ENCODE assay signal across 21 cellular contexts in genomic region chr5:168192120-168192519, GRCh38.
A peak's percentile ranks its signal among the peaks of the same experiment; 100 is the strongest.
DNase-seq lines count a peak whose midpoint lies in the region; ATAC-seq, FAIRE-seq and TF ChIP-seq lines count a peak whose summit lies in the region.
"Had no signal": no experiment of that assay in that cellular context is flagged by ENCODE, and none has a peak within 500 bp of the region (broad histone marks: within the 10 kb centered on the region; RNA-seq: fewer than 3 reads in every experiment).

No MANE protein-coding gene starts in this region.

- peaks cover 56% of the 10 kb centered on the region for H3K4me1 ChIP-seq in left ventricle myocardium inferior
- H3K4me1 ChIP-seq in MM.1S (ENCODE audit: low read length), result peaks cover 3% of the 10 kb centered on the region; the same call in 1 of the 2 replicates
- H3K4me1 ChIP-seq: Caco-2 had no signal

- H3K27me3 ChIP-seq in left ventricle myocardium inferior (ENCODE audit: low read depth), result no peaks in the 10 kb centered on the region
- H3K27me3 ChIP-seq in MM.1S (replicated peaks; ENCODE audit: insufficient read depth, low read length), result no peaks in the 10 kb centered on the region
- H3K27me3 ChIP-seq: BE2C had no signal

- no peak overlapping the region for H3K4me3 ChIP-seq in left ventricle myocardium inferior
- no peak overlapping the region for H3K4me3 ChIP-seq in MM.1S (ENCODE audit: low read length)
- H3K4me3 ChIP-seq: GM23338, K562 had no signal

- peaks cover 4% of the 10 kb centered on the region for H3K9me3 Mint-ChIP-seq in nephron progenitor cell
- H3K9me3 Mint-ChIP-seq: CD4-positive, CD25-positive, alpha-beta regulatory T cell; GM23338 had no signal

- H3K36me3 ChIP-seq in left ventricle myocardium inferior (peaks cover 5% of the 10 kb centered on the region), MM.1S (replicated peaks; ENCODE audit: insufficient read depth, low read length) (no peaks in the 10 kb centered on the region)
- H3K36me3 ChIP-seq: BE2C had no signal

- no peak overlapping the region for H2AFZ ChIP-seq in MM.1S (ENCODE audit: low read length)
- H2AFZ ChIP-seq: GM23338 had no signal

- H3K9me3 ChIP-seq in left ventricle myocardium inferior (replicated peaks), result no peaks in the 10 kb centered on the region
- H3K9me3 ChIP-seq in MM.1S (replicated peaks; ENCODE audit: insufficient read depth, low read length), result no peaks in the 10 kb centered on the region
- H3K9me3 ChIP-seq: BE2C, Caco-2 had no signal

- H3K27ac Mint-ChIP-seq in nephron progenitor cell, result peak overlapping the region; percentile 78
- H3K27ac Mint-ChIP-seq: CD4-positive, CD25-positive, alpha-beta regulatory T cell; GM23338 had no signal

- no peaks in the 10 kb centered on the region for H3K27me3 Mint-ChIP-seq in nephron progenitor cell (ENCODE audit: low read depth, poor library complexity)
- H3K27me3 Mint-ChIP-seq: CD4-positive, CD25-positive, alpha-beta regulatory T cell had no signal

- ATAC-seq in Right ventricle myocardium superior (ENCODE audit: poor library complexity), result no peak
- ATAC-seq in GM21526 (IDR thresholded peaks at IDR 0.05; ENCODE audit: low FRiP score, unreplicated experiment), result no peak
- ATAC-seq: GM23338, K562 had no signal

- H3K36me3 Mint-ChIP-seq in nephron progenitor cell (ENCODE audit: low read depth), result no peaks in the 10 kb centered on the region
- H3K36me3 Mint-ChIP-seq: CD4-positive, CD25-positive, alpha-beta regulatory T cell had no signal

- DNase-seq in left ventricle myocardium inferior, result no peak
- no peak for DNase-seq in Right ventricle myocardium superior
- peak; percentile 44 for DNase-seq in MM.1S
- DNase-seq in nephron progenitor cell, result no peak
- DNase-seq in RCC 7860 (ENCODE audit: low spot score), result no peak
- DNase-seq: ACHN; BE2C; C1 segment of cervical spinal cord; Caco-2; CD4-positive, CD25-positive, alpha-beta regulatory T cell; HCEC 1CT; IMR-90 had no signal

- H4K20me1 ChIP-seq in MM.1S (ENCODE audit: insufficient read depth, low read length), result no peaks in the 10 kb centered on the region

- H3K4me2 ChIP-seq in MM.1S (ENCODE audit: low read depth, low read length), result no peak overlapping the region
- H3K4me2 ChIP-seq: GM23338 had no signal

- intact Hi-C loops in left ventricle myocardium inferior (cut with micrococcal nuclease) (no loop called here), Right ventricle myocardium superior (cut with DNase I) (no loop called here)

- no peaks in the 10 kb centered on the region for H3F3A ChIP-seq in MM.1S (ENCODE audit: insufficient read depth, low read length)

- no peak overlapping the region for H3K9ac ChIP-seq in MM.1S (ENCODE audit: low read length)

- no peaks in the 10 kb centered on the region for H3K79me2 ChIP-seq in MM.1S (ENCODE audit: low read length)

- peaks cover 55% of the 10 kb centered on the region for H3K4me1 Mint-ChIP-seq in nephron progenitor cell
- H3K4me1 Mint-ChIP-seq: CD4-positive, CD25-positive, alpha-beta regulatory T cell had no signal

- H3K27ac ChIP-seq in left ventricle myocardium inferior (replicated peaks) (peak overlapping the region; percentile 37), MM.1S (ENCODE audit: low read length) (no peak overlapping the region)

- TF ChIP-seq CTCF in left ventricle myocardium inferior (IDR thresholded peaks at IDR 0.05; ENCODE audit: borderline replicate concordance), result no peak
- TF ChIP-seq CTCF in MM.1S (IDR thresholded peaks at IDR 0.05; ENCODE audit: low read length), result no peak
- no peak for TF ChIP-seq CTCF in nephron progenitor cell (IDR thresholded peaks at IDR 0.05)

- FAIRE-seq in RCC 7860 (lab: Jason Lieb, UNC), result no peak
- FAIRE-seq: A204.1, D721Med, G401.6, GM19239, H54, HTR-8/SVneo, K562 had no signal

- H3K9me2 ChIP-seq in MM.1S (replicated peaks; ENCODE audit: insufficient read depth, low read length), result no peaks in the 10 kb centered on the region

- H3K4me3 Mint-ChIP-seq in nephron progenitor cell, result no peak overlapping the region
- H3K4me3 Mint-ChIP-seq: CD4-positive, CD25-positive, alpha-beta regulatory T cell; GM23338 had no signal
